Comparison of ENCODE assay signal across 31 cellular contexts in the genomic region with DNA sequence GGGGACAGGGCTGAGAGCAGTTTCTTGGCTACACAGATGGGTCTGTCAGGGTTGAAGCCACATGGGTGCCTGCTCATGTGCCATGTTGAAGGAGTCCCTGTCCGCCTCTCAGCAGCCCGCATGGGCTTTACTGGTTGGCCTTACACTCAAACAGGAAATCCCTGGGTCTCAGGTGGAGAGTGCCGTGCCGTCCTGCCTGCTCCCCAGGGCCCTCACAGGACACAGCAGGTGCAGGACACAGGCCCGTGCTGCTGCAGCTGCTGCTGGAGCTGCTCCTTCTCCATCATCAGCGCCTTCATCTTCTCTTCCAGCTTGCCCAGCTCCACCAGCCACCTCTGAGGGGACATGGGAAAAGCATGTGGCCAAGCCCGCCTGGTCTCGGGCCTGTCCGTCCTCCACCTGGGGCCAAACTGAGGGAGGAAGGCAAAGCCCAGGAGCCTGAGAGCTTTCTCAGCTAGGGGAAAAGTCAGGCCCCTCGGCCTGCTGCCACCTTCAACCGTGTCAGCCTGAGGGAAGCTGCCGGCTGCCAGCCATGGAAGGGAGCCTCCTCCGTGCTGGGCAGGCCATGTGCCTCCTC. TPM values are rescaled to one million over a fixed set of nuclear protein-coding genes. Genes with fewer than 3 reads are reported as not detected.
A peak's percentile ranks its signal among the peaks of the same experiment; 100 is the strongest.
DNase-seq lines count a peak whose midpoint lies in the region; ATAC-seq and TF ChIP-seq lines count a peak whose summit lies in the region.
"Had no signal": no experiment of that assay in that cellular context is flagged by ENCODE, and none has a peak within 500 bp of the region (broad histone marks: within the 10 kb centered on the region; RNA-seq: fewer than 3 reads in every experiment).

No MANE protein-coding gene starts in this region.

- no peaks in the 10 kb centered on the region for H3K27me3 Mint-ChIP-seq in natural killer cell (ENCODE audit: low read depth in 2 of 2)
- no peaks in the 10 kb centered on the region for H3K27me3 Mint-ChIP-seq in natural killer cell treated with Interleukin-12 subunit alpha and Interleukin-12 subunit beta and Interleukin-15 and Interleukin-18, amount 100 ng/mL, for 72 hours
- no peaks in the 10 kb centered on the region for H3K27me3 Mint-ChIP-seq in endodermal cell (ENCODE audit: insufficient read depth)

- H2AFZ ChIP-seq in OCI-LY7 (ENCODE audit: low read length), result no peak overlapping the region

- DNase-seq in natural killer cell (no peak), OCI-LY7 (ENCODE audit: low spot score) (no peak), endodermal cell (no peak), DMS53 (lab: John Stamatoyannopoulos, UW) (no peak)
- DNase-seq in natural killer cell treated with Interleukin-12 subunit alpha and Interleukin-12 subunit beta and Interleukin-15 and Interleukin-18, amount 100 ng/mL, for 72 hours (ENCODE audit: low spot score), result no peak
- no peak for DNase-seq in stimulated activated CD4-positive, alpha-beta T cell treated with anti-CD3 and anti-CD28 coated beads, Interleukin-2, amount 100 ng/mL, for 48 hours
- DNase-seq: activated CD4-positive, alpha-beta T cell treated with anti-CD3 and anti-CD28 coated beads for 48 hours; activated T-cell treated with anti-CD3 and anti-CD28 coated beads, Interleukin-2, amount 50 U/mL, for 72 hours; aorta; effector memory CD4-positive, alpha-beta T cell; foreskin fibroblast; head of caudate nucleus; lower lobe of right lung; NCI-H1436 treated with DMSO at 0.1 percent for 48 hours; NCI-H345; NCI-H748 treated with DMSO at 0.1 percent for 48 hours; SJCRH30; stimulated activated CD4-positive, alpha-beta T cell treated with anti-CD3 and anti-CD28 coated beads, Interleukin-12 subunit alpha, Interleukin-12 subunit beta, amount 100 ng/mL, for 4 hours; stimulated activated CD4-positive, alpha-beta T cell treated with anti-CD3 and anti-CD28 coated beads, Interleukin-4, amount 100 ng/mL, for 24 hours; stimulated activated naive CD4-positive, alpha-beta T cell had no signal

- no TSS peak for BruUV-seq in OCI-LY7 (replicated peaks; lab: Mats Ljungman, UMichigan)

- H3K9me3 Mint-ChIP-seq in natural killer cell (no peaks in the 10 kb centered on the region), endodermal cell (no peaks in the 10 kb centered on the region)
- H3K9me3 Mint-ChIP-seq in natural killer cell treated with Interleukin-12 subunit alpha and Interleukin-12 subunit beta and Interleukin-15 and Interleukin-18, amount 100 ng/mL, for 72 hours, result no peaks in the 10 kb centered on the region
- H3K9me3 Mint-ChIP-seq: activated naive CD4-positive, alpha-beta T cell treated with anti-CD3 and anti-CD28 coated beads, Interleukin-2, amount 50 U/mL, for 72 hours; activated T-cell treated with anti-CD3 and anti-CD28 coated beads, Interleukin-2, amount 50 U/mL, for 72 hours had no signal

- H3K27ac ChIP-seq in OCI-LY7 (ENCODE audit: low read depth, low read length, poor library complexity, severe bottlenecking) (peak overlapping the region; percentile 45), endodermal cell (ENCODE audit: low read depth, low read length) (peak overlapping the region; percentile 17), thymus (ENCODE audit: low read depth) (peak overlapping the region; percentile 47)
- H3K27ac ChIP-seq: C4-2B, coronary artery, KMS-11, lower lobe of right lung, prostate gland, SJCRH30 had no signal

- H3K9ac ChIP-seq in endodermal cell (ENCODE audit: extremely low read depth, low read length, poor library complexity, severe bottlenecking), result no peak overlapping the region
- H3K9ac ChIP-seq: KMS-11 had no signal

- no peaks in the 10 kb centered on the region for H4K20me1 ChIP-seq in OCI-LY7 (ENCODE audit: insufficient read depth, low read length)

- H3K4me2 ChIP-seq in OCI-LY7 (ENCODE audit: low read length), result no peak overlapping the region
- H3K4me2 ChIP-seq: KMS-11 had no signal

- H3K36me3 ChIP-seq in OCI-LY7 (ENCODE audit: insufficient read depth, low read length) (peaks cover 83% of the 10 kb centered on the region), endodermal cell (ENCODE audit: control insufficient read depth, insufficient read depth, low read length) (peaks cover 52% of the 10 kb centered on the region), thymus (ENCODE audit: control insufficient read depth, insufficient read depth) (peaks cover 43% of the 10 kb centered on the region)
- H3K36me3 ChIP-seq: prostate gland had no signal

- intact Hi-C loops in natural killer cell (cut with micrococcal nuclease) (no loop called here), OCI-LY7 (cut with micrococcal nuclease; ENCODE audit: unreplicated experiment) (no loop called here)

- no peaks in the 10 kb centered on the region for H3K9me3 ChIP-seq in OCI-LY7 (ENCODE audit: low read length)
- H3K9me3 ChIP-seq in endodermal cell (ENCODE audit: control insufficient read depth, low read length), result no peaks in the 10 kb centered on the region
- H3K9me3 ChIP-seq in thymus (ENCODE audit: control insufficient read depth), result no peaks in the 10 kb centered on the region
- H3K9me3 ChIP-seq: lower lobe of right lung, prostate gland, SJCRH30 had no signal

- H3K4me3 ChIP-seq in OCI-LY7 (ENCODE audit: low read depth, low read length, poor library complexity, severe bottlenecking), result no peak overlapping the region
- no peak overlapping the region for H3K4me3 ChIP-seq in endodermal cell (ENCODE audit: low read length)
- no peak overlapping the region for H3K4me3 ChIP-seq in thymus (ENCODE audit: low read length)
- H3K4me3 ChIP-seq: coronary artery, lower lobe of right lung, prostate gland, SJCRH30 had no signal

- H3K4me1 Mint-ChIP-seq in natural killer cell (peaks cover 0 to 20% of the 10 kb centered on the region in 2 donors), endodermal cell (no peaks in the 10 kb centered on the region)
- peaks cover 0 to 7% of the 10 kb centered on the region in 2 donors for H3K4me1 Mint-ChIP-seq in natural killer cell treated with Interleukin-12 subunit alpha and Interleukin-12 subunit beta and Interleukin-15 and Interleukin-18, amount 100 ng/mL, for 72 hours (ENCODE audit: low read depth in 2 of 2)

- no peak for ATAC-seq in natural killer cell
- ATAC-seq in natural killer cell treated with Interleukin-12 subunit alpha and Interleukin-12 subunit beta and Interleukin-15 and Interleukin-18, amount 100 ng/mL, for 72 hours, result no peak
- no peak for ATAC-seq in GM21423 (IDR thresholded peaks at IDR 0.05; ENCODE audit: unreplicated experiment)
- ATAC-seq: activated naive CD4-positive, alpha-beta T cell treated with anti-CD3 and anti-CD28 coated beads, Interleukin-2, amount 50 U/mL, for 72 hours; activated T-cell treated with anti-CD3 and anti-CD28 coated beads, Interleukin-2, amount 50 U/mL, for 72 hours; esophagus mucosa; HCT116; lower lobe of right lung; sciatic nerve had no signal

- WGBS in endodermal cell (ENCODE audit: insufficient coverage in 1 of 2, insufficient read length in 1 of 2), 2 experiments, result 93 to 95% methylated on average over 8 to 13 of the region's 13 CpGs
- WGBS in thymus, result 91% methylated on average over 13 of the region's 13 CpGs

- peaks cover 13% of the 10 kb centered on the region for H3K4me1 ChIP-seq in OCI-LY7 (ENCODE audit: insufficient read depth, low read length, poor library complexity, severe bottlenecking)
- no peaks in the 10 kb centered on the region for H3K4me1 ChIP-seq in endodermal cell (ENCODE audit: control insufficient read depth, insufficient read depth, low read length)
- peaks cover 20% of the 10 kb centered on the region for H3K4me1 ChIP-seq in thymus (ENCODE audit: control insufficient read depth, insufficient read depth, low read length)
- H3K4me1 ChIP-seq: prostate gland, SJCRH30 had no signal

- no peaks in the 10 kb centered on the region for H3K9me2 ChIP-seq in OCI-LY7 (ENCODE audit: insufficient read depth, low read length)

- TF ChIP-seq CTCF in natural killer cell (IDR thresholded peaks at IDR 0.05), result no peak
- no peak for TF ChIP-seq CTCF in OCI-LY7 (conservative IDR thresholded peaks at IDR 0.05; ENCODE audit: low read length)
- no peak for TF ChIP-seq CTCF in endodermal cell (conservative IDR thresholded peaks at IDR 0.05)

- H3K79me2 ChIP-seq in OCI-LY7 (ENCODE audit: insufficient read depth, low read depth, low read length), result no peaks in the 10 kb centered on the region

- H3K36me3 Mint-ChIP-seq in natural killer cell (no peaks in the 10 kb centered on the region), endodermal cell (ENCODE audit: low read depth) (peaks cover 57% of the 10 kb centered on the region)
- peaks cover 18% of the 10 kb centered on the region for H3K36me3 Mint-ChIP-seq in natural killer cell treated with Interleukin-12 subunit alpha and Interleukin-12 subunit beta and Interleukin-15 and Interleukin-18, amount 100 ng/mL, for 72 hours

- H3K4me3 Mint-ChIP-seq in natural killer cell, result no peak overlapping the region
- H3K4me3 Mint-ChIP-seq in natural killer cell treated with Interleukin-12 subunit alpha and Interleukin-12 subunit beta and Interleukin-15 and Interleukin-18, amount 100 ng/mL, for 72 hours, result no peak overlapping the region
- no peak overlapping the region for H3K4me3 Mint-ChIP-seq in endodermal cell
- H3K4me3 Mint-ChIP-seq: activated T-cell treated with anti-CD3 and anti-CD28 coated beads, Interleukin-2, amount 50 U/mL, for 72 hours had no signal

- POLR2A ChIA-PET in OCI-LY7 (lab: Charles Lee), result no interaction called here

- peak overlapping the region; percentile 6 to 7 for H3K27ac Mint-ChIP-seq in natural killer cell
- no peak overlapping the region for H3K27ac Mint-ChIP-seq in natural killer cell treated with Interleukin-12 subunit alpha and Interleukin-12 subunit beta and Interleukin-15 and Interleukin-18, amount 100 ng/mL, for 72 hours
- no peak overlapping the region for H3K27ac Mint-ChIP-seq in endodermal cell
- H3K27ac Mint-ChIP-seq: activated T-cell treated with anti-CD3 and anti-CD28 coated beads, Interleukin-2, amount 50 U/mL, for 72 hours had no signal

- H3K27me3 ChIP-seq in endodermal cell (ENCODE audit: control insufficient read depth, insufficient read depth, low read length, poor library complexity, severe bottlenecking) (no peaks in the 10 kb centered on the region), thymus (ENCODE audit: control insufficient read depth, insufficient read depth) (no peaks in the 10 kb centered on the region)
- H3K27me3 ChIP-seq: SJCRH30 had no signal

- CTCF ChIA-PET in OCI-LY7 (lab: Charles Lee; ENCODE audit: unreplicated experiment), result no interaction called here

RNA-seq across cellular contexts. Expression of gene SLFNL1, which starts 5.5 kb away (rescaled TPM):
- total RNA-seq in natural killer cell (under 1 TPM; 0.09 to 0.18 (median 0.09) TPM), OCI-LY7 (2022) (0.49 and 0.57 TPM in 2 replicates), endodermal cell (under 1 TPM in 1 of 2 donors, not detected in 1; 0.15 TPM)
- total RNA-seq in natural killer cell treated with Interleukin-12 subunit alpha and Interleukin-12 subunit beta and Interleukin-15 and Interleukin-18, amount 100 ng/mL, for 72 hours, result under 1 TPM; 0.14 to 0.33 TPM
- total RNA-seq in OCI-LY7 (2014; rRNA removed; shearing (Covaris generic)), result 0.82 and 1.1 TPM in 2 replicates
- 0.18 TPM for polyA plus RNA-seq in endodermal cell (2013, experiment 1 of 2)
- 0.08 TPM for polyA plus RNA-seq in endodermal cell (2013, experiment 2 of 2)
- 0.82 TPM for polyA plus RNA-seq in thymus
- total RNA-seq: kidney epithelial cell had no signal

RNA-seq across cellular contexts. Expression of gene CTPS1, which starts 36.5 kb away (rescaled TPM):
- 100 to 1,000 TPM in 1 of 3 donors, 10 to 100 TPM in 2; 90.5 to 128 (median 99.0) TPM for total RNA-seq in natural killer cell
- 100 to 1,000 TPM in 1 of 2 donors, 10 to 100 TPM in 1; 83.1 to 152 TPM for total RNA-seq in natural killer cell treated with Interleukin-12 subunit alpha and Interleukin-12 subunit beta and Interleukin-15 and Interleukin-18, amount 100 ng/mL, for 72 hours
- 58.9 and 76.6 TPM in 2 replicates for total RNA-seq in OCI-LY7 (2014; rRNA removed; shearing (Covaris generic))
- 111 and 117 TPM in 2 replicates for total RNA-seq in OCI-LY7 (2022)
- total RNA-seq in endodermal cell, result 10 to 100 TPM; 79.9 to 84.0 TPM
- polyA plus RNA-seq in endodermal cell (2013, experiment 1 of 2), result 70.3 TPM
- polyA plus RNA-seq in endodermal cell (2013, experiment 2 of 2), result 64.4 TPM
- 13.4 TPM for polyA plus RNA-seq in thymus

Comparison
In these comparisons a context has a peak if more than half of its experiments do, and no peak if none do; other contexts are left out.
1. H3K27ac Mint-ChIP-seq: peak in natural killer cell (2 of 2); none in natural killer cell treated with Interleukin-12 subunit alpha and Interleukin-12 subunit beta and Interleukin-15 and Interleukin-18, amount 100 ng/mL, for 72 hours (0 of 2) and endodermal cell (single experiment).
2. Peak in every context shown above with its lines, with median percentiles within 50 percentile points of each other: H3K27ac ChIP-seq.